ENCODE assay signal across 23 cellular contexts in the genomic region with DNA sequence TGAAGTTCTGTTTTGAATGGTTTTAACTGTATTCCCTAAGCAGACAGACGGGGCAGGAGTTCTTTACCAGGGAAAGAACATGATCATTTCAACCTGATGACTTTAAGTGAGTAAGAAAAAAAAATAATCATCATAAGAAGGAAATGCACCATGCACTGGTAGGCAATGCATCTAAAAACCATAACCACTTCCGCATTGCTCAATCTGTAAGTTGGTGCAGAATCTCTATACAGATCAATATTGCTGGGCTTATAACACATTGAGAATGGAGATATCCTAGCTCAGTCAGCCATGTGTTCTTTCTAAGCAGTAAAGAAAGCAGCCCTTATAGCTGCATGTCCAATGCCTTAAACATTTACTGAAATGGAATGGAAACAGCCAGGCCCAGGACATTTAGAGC.
"Had no signal": no experiment of that assay in that cellular context is flagged by ENCODE, and none has a peak within 500 bp of the region (broad histone marks: within the 10 kb centered on the region; RNA-seq: fewer than 3 reads in every experiment).

No MANE protein-coding gene starts in this region.

- H3K27me3 Mint-ChIP-seq: activated CD4-positive, alpha-beta memory T cell treated with anti-CD3 and anti-CD28 coated beads, Interleukin-2, amount 10 ng/mL, durations not matched to agents 7 days and 5 days; activated CD4-positive, alpha-beta T cell treated with anti-CD3 and anti-CD28 coated beads, Interleukin-2, amount 10 ng/mL, durations not matched to agents 24 days and 14 days; activated CD8-positive, alpha-beta memory T cell treated with anti-CD3 and anti-CD28 coated beads, Interleukin-2, amount 10 ng/mL, durations not matched to agents 7 days and 5 days; stimulated activated memory B cell treated with anti-CD40 and anti-IgM and Interleukin-4, amounts not matched to agents 10 μg/mL and 1 μg/mL and 100 μg/mL, for 72 hours; T-helper 17 cell had no signal

- H3K4me3 ChIP-seq: colonic mucosa, dorsolateral prefrontal cortex, esophagus squamous epithelium, heart left ventricle, right lobe of liver, stomach, suprapubic skin, transverse colon had no signal

- H3K4me3 Mint-ChIP-seq: activated CD4-positive, alpha-beta memory T cell treated with anti-CD3 and anti-CD28 coated beads, Interleukin-2, amount 10 ng/mL, durations not matched to agents 7 days and 5 days; activated CD4-positive, alpha-beta T cell treated with anti-CD3 and anti-CD28 coated beads, Interleukin-2, amount 10 ng/mL, durations not matched to agents 24 days and 14 days; activated CD8-positive, alpha-beta memory T cell treated with anti-CD3 and anti-CD28 coated beads, Interleukin-2, amount 10 ng/mL, durations not matched to agents 7 days and 5 days; neural crest cell; stimulated activated memory B cell treated with anti-CD40 and anti-IgM and Interleukin-4, amounts not matched to agents 10 μg/mL and 1 μg/mL and 100 μg/mL, for 72 hours; T-helper 17 cell had no signal

- DNase-seq: activated CD4-positive, alpha-beta memory T cell treated with anti-CD3 and anti-CD28 coated beads, Interleukin-2, amount 10 ng/mL, durations not matched to agents 7 days and 5 days; activated CD4-positive, alpha-beta T cell treated with anti-CD3 and anti-CD28 coated beads, Interleukin-2, amount 10 ng/mL, durations not matched to agents 24 days and 14 days; activated CD8-positive, alpha-beta memory T cell treated with anti-CD3 and anti-CD28 coated beads, Interleukin-2, amount 10 ng/mL, durations not matched to agents 7 days and 5 days; activated T-cell treated with anti-CD3 and anti-CD28 coated beads for 4 hours; colonic mucosa; dorsolateral prefrontal cortex; esophagus squamous epithelium; heart left ventricle; islet precursor cell; left cardiac atrium; occipital lobe; posterior cingulate gyrus; right lobe of liver; small intestine; stimulated activated CD4-positive, alpha-beta T cell treated with anti-CD3 and anti-CD28 coated beads, Interleukin-2, amount 100 ng/mL, for 24 hours; stomach; T-helper 17 cell; transverse colon had no signal

- ATAC-seq: activated CD4-positive, CD25-positive, alpha-beta regulatory T cell treated with anti-CD3 and anti-CD28 coated beads, Interleukin-2, amount 50 U/mL, for 24 hours; activated CD8-positive, alpha-beta memory T cell treated with anti-CD3 and anti-CD28 coated beads, Interleukin-2, amount 10 ng/mL, durations not matched to agents 7 days and 5 days; heart left ventricle; left cardiac atrium; right lobe of liver; stimulated activated memory B cell treated with anti-CD40 and anti-IgM and Interleukin-4, amounts not matched to agents 10 μg/mL and 1 μg/mL and 100 μg/mL, for 72 hours; T-helper 17 cell had no signal

- H3K36me3 Mint-ChIP-seq: activated CD8-positive, alpha-beta memory T cell treated with anti-CD3 and anti-CD28 coated beads, Interleukin-2, amount 10 ng/mL, durations not matched to agents 7 days and 5 days; stimulated activated memory B cell treated with anti-CD40 and anti-IgM and Interleukin-4, amounts not matched to agents 10 μg/mL and 1 μg/mL and 100 μg/mL, for 72 hours had no signal

- H3K4me1 Mint-ChIP-seq: neural crest cell; stimulated activated memory B cell treated with anti-CD40 and anti-IgM and Interleukin-4, amounts not matched to agents 10 μg/mL and 1 μg/mL and 100 μg/mL, for 72 hours; T-helper 17 cell had no signal

- H3K27ac Mint-ChIP-seq: activated CD4-positive, alpha-beta memory T cell treated with anti-CD3 and anti-CD28 coated beads, Interleukin-2, amount 10 ng/mL, durations not matched to agents 7 days and 5 days; activated CD4-positive, alpha-beta T cell treated with anti-CD3 and anti-CD28 coated beads, Interleukin-2, amount 10 ng/mL, durations not matched to agents 24 days and 14 days; activated CD8-positive, alpha-beta memory T cell treated with anti-CD3 and anti-CD28 coated beads, Interleukin-2, amount 10 ng/mL, durations not matched to agents 7 days and 5 days; activated naive CD4-positive, alpha-beta T cell treated with anti-CD3 and anti-CD28 coated beads, Interleukin-2, amount 50 U/mL, for 72 hours; stimulated activated memory B cell treated with anti-CD40 and anti-IgM and Interleukin-4, amounts not matched to agents 10 μg/mL and 1 μg/mL and 100 μg/mL, for 72 hours; T-helper 17 cell had no signal

- H3K9me3 Mint-ChIP-seq: activated CD4-positive, alpha-beta memory T cell treated with anti-CD3 and anti-CD28 coated beads, Interleukin-2, amount 10 ng/mL, durations not matched to agents 7 days and 5 days; neural crest cell had no signal
